ENCODE assay signal across 1 cellular context in the genomic region with DNA sequence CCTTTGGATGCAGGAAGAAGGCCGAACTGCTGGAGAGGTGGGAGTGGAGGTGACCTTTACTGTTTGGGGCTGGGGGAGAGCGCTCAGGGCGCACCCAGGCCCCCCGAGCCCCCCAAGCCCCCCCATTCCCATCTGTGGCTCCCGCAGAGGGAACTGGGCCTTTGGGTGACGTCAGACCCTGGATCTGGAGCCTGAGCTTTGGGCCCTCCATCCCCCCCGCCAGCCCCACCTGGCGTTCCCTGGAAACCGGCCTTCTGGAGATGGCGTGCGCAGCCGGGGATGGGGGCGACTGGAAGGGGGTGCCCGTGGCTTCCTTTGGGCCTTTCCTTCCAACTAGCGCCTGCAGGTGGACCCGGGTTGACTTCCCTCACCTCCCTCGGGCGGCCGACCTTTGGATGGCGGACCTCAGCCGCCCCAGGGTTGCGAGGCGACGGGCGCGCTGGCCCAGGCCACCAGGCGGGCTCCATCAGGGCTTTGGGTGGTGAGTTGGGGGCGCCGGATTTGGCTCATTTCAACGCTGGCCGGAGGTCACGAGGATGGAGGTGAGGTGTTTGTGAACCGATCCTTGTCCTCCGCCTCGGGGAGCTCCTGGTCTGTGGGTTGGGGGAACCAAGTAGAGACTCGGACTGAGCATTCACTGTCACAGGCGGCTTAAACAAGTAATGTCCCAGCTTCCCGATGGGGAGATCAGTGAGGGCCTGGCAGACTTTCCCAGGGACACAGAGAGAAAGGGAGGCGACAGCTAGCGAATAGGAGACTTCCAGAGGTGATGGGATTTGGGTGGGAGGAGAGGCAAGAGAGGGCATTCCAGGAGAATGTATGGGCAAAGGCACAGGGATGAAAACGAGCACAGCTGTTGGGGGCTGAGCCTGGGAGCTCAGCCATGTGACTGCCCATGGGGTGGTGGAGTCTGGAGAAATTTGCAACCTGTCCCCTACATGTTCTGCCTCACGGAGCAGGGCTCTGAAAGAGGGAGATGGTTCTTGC.
TF ChIP-seq lines count a peak whose summit lies in the region.

No MANE protein-coding gene starts in this region.

TF ChIP-seq in K562, 482 proteins besides CTCF, POLR2A, EP300 and RAD21:
- TF ChIP-seq, protein P1, sequence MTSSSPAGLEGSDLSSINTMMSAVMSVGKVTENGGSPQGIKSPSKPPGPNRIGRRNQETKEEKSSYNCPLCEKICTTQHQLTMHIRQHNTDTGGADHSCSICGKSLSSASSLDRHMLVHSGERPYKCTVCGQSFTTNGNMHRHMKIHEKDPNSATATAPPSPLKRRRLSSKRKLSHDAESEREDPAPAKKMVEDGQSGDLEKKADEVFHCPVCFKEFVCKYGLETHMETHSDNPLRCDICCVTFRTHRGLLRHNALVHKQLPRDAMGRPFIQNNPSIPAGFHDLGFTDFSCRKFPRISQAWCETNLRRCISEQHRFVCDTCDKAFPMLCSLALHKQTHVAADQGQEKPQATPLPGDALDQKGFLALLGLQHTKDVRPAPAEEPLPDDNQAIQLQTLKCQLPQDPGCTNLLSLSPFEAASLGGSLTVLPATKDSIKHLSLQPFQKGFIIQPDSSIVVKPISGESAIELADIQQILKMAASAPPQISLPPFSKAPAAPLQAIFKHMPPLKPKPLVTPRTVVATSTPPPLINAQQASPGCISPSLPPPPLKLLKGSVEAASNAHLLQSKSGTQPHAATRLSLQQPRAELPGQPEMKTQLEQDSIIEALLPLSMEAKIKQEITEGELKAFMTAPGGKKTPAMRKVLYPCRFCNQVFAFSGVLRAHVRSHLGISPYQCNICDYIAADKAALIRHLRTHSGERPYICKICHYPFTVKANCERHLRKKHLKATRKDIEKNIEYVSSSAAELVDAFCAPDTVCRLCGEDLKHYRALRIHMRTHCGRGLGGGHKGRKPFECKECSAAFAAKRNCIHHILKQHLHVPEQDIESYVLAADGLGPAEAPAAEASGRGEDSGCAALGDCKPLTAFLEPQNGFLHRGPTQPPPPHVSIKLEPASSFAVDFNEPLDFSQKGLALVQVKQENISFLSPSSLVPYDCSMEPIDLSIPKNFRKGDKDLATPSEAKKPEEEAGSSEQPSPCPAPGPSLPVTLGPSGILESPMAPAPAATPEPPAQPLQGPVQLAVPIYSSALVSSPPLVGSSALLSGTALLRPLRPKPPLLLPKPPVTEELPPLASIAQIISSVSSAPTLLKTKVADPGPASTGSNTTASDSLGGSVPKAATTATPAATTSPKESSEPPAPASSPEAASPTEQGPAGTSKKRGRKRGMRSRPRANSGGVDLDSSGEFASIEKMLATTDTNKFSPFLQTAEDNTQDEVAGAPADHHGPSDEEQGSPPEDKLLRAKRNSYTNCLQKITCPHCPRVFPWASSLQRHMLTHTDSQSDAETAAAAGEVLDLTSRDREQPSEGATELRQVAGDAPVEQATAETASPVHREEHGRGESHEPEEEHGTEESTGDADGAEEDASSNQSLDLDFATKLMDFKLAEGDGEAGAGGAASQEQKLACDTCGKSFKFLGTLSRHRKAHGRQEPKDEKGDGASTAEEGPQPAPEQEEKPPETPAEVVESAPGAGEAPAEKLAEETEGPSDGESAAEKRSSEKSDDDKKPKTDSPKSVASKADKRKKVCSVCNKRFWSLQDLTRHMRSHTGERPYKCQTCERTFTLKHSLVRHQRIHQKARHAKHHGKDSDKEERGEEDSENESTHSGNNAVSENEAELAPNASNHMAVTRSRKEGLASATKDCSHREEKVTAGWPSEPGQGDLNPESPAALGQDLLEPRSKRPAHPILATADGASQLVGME (CRISPR knock-in tag; IDR thresholded peaks at IDR 0.05) = no peak
- TF ChIP-seq, protein P2, sequence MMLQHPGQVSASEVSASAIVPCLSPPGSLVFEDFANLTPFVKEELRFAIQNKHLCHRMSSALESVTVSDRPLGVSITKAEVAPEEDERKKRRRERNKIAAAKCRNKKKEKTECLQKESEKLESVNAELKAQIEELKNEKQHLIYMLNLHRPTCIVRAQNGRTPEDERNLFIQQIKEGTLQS (IDR thresholded peaks at IDR 0.05) = peak; percentile 39; the same call in 1 of the 2 replicates
- TF ChIP-seq, protein P2 (CRISPR knock-in tag; conservative IDR thresholded peaks at IDR 0.05) = no peak
